ENCODE assay signal across 8 cellular contexts in the genomic region with DNA sequence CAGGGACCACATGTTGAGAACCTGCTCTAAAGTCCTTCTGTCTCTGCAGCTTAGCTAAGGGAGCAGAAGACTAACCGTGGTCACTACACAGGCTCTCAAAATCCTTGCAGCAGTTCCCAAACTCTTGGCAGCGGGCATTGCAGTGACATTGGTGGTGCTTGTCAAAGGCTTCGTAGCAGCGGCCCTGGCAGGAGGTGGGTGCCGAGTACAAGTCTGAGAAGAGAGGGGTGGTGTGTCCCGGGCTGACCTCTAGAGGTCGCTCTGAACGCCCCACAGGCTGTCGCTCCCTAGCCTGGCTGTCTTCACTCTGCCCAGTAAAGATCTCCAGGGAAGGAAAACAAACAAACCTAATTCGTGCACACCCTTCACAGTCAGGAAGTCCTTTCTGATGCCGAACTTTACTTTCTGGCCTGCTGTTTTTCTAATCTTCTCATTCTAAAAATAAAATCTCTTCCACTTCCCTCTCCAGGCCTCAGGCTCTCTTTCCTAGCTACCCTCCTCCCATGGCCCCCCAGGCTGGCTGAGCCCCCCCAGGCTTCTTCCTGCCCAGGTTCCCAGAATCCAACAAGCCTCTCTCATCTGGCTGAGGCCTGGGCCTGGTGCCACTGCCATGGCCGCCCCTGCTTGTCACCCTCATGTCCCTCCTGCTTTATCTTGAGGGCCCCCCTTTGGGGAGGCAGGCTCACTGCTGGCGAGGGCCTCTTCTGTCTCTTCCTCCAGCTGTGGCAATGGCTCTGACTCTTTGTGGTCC. TPM values are rescaled to one million over a fixed set of nuclear protein-coding genes. Genes with fewer than 3 reads are reported as not detected.
DNase-seq lines count a peak whose midpoint lies in the region; ATAC-seq and TF ChIP-seq lines count a peak whose summit lies in the region.

No MANE protein-coding gene starts in this region.

- H3K36me3 ChIP-seq in brain microvascular endothelial cell (replicated peaks): no peaks in the 10 kb centered on the region

- H3K4me3 Mint-ChIP-seq in T-helper 17 cell: no peak overlapping the region

- no peak overlapping the region for H3K4me3 ChIP-seq in GM12875 (ENCODE audit: low read depth, low read length)
- H3K4me3 ChIP-seq in brain microvascular endothelial cell (ENCODE audit: low read depth, low read length): no peak overlapping the region

- peak; percentile 86 for TF ChIP-seq CTCF in GM12875 (IDR thresholded peaks at IDR 0.05; ENCODE audit: borderline replicate concordance, insufficient read depth, low read depth, low read length)
- peak; percentile 94 for TF ChIP-seq CTCF in brain microvascular endothelial cell (IDR thresholded peaks at IDR 0.05; ENCODE audit: low read depth, low read length, missing control alignments)

- DNase-seq in NAMALWA (ENCODE audit: low spot score): peak; percentile 82
- peak in 2 of 3 donors; percentile 26 to 35 for DNase-seq in T-helper 17 cell
- peak; percentile 77 for DNase-seq in brain microvascular endothelial cell
- DNase-seq in hippocampal formation (lab: John Stamatoyannopoulos, UW): peak; percentile 81 to 89
- DNase-seq in renal cortical epithelial cell (ENCODE audit: low read depth): peak; percentile 69
- no peak for DNase-seq in NCI-H1048 (lab: John Stamatoyannopoulos, UW)
- no peak for DNase-seq in NCI-H187 (lab: John Stamatoyannopoulos, UW)

- in situ Hi-C loops in brain microvascular endothelial cell (cut with HindIII; ENCODE audit: low pct_ligation_motif_present, low sequenced_read_pairs): no loop called here

- peak; percentile 77 for ATAC-seq in T-helper 17 cell

- H3K27ac Mint-ChIP-seq in T-helper 17 cell: peak overlapping the region; percentile 86

- H3K9me3 ChIP-seq in T-helper 17 cell (ENCODE audit: control insufficient read depth, low read length, poor library complexity, severe bottlenecking): no peaks in the 10 kb centered on the region

- no peaks in the 10 kb centered on the region for H3K36me3 Mint-ChIP-seq in T-helper 17 cell (ENCODE audit: low read depth)

- peaks cover 24% of the 10 kb centered on the region for H3K4me1 Mint-ChIP-seq in T-helper 17 cell

- H3K27me3 ChIP-seq in brain microvascular endothelial cell (replicated peaks): no peaks in the 10 kb centered on the region

- H3K27me3 Mint-ChIP-seq in T-helper 17 cell: no peaks in the 10 kb centered on the region

- no peak overlapping the region for H3K27ac ChIP-seq in brain microvascular endothelial cell

RNA-seq across cellular contexts. Expression of a gene that starts 7.7 kb away (rescaled TPM):
- total RNA-seq in T-helper 17 cell (under 1 TPM in 1 of 2 donors, not detected in 1; 0.12 TPM), renal cortical epithelial cell (0.10 TPM in 1 of 2 replicates, not detected in the other)

RNA-seq across cellular contexts. Expression of a gene that starts 11.8 kb away (rescaled TPM):
- 10 to 100 TPM; 22.7 to 23.5 TPM for total RNA-seq in T-helper 17 cell
- total RNA-seq in renal cortical epithelial cell: 19.8 and 30.1 TPM in 2 replicates

RNA-seq across cellular contexts. Expression of a gene that starts 41.1 kb away (rescaled TPM):
- under 1 TPM; 0.27 to 0.55 TPM for total RNA-seq in T-helper 17 cell
- 34.4 and 125 TPM in 2 replicates for total RNA-seq in renal cortical epithelial cell

RNA-seq across cellular contexts. Expression of a gene that starts 55.4 kb away (rescaled TPM):
- total RNA-seq in T-helper 17 cell (1 to 10 TPM; 5.9 to 6.9 TPM), renal cortical epithelial cell (38.9 and 77.2 TPM in 2 replicates)

Comparison
In these comparisons a context has a peak if more than half of its experiments do, and no peak if none do; other contexts are left out.
1. DNase-seq: peak in NAMALWA (single experiment), T-helper 17 cell (2 of 3), brain microvascular endothelial cell (single experiment), hippocampal formation (2 of 2) and renal cortical epithelial cell (single experiment); none in NCI-H1048 (single experiment) and NCI-H187 (0 of 2).
2. RNA of a gene that starts 41.1 kb away (total RNA-seq): 34.4 to 125 TPM in renal cortical epithelial cell; 0.27 to 0.55 TPM in T-helper 17 cell; every median in the first group is over 10 times any median in the second.